15 cellular contexts compared by ENCODE assay signal in the genomic region with DNA sequence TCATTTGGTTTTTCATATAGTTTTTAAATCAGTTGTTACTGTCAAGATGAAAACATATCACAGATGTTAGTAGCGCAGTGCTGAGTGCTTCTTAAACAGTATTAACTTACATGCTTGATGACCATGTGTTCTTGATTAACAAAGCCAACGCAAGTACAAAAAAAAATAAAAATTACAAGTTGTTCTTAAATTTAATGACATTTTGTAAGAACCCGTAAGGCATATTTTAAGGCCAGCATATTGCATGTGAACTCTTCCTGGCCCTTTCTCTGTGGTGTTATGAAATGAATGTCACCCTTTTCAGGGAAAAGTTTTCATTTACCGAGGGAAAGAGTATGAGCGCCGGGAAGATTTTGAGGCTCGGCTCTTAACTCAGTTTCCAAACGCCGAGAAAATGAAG.
DNase-seq lines count a peak whose midpoint lies in the region; TF ChIP-seq lines count a peak whose summit lies in the region.
"Had no signal": no experiment of that assay in that cellular context is flagged by ENCODE, and none has a peak within 500 bp of the region (broad histone marks: within the 10 kb centered on the region; RNA-seq: fewer than 3 reads in every experiment).

No MANE protein-coding gene starts in this region.

- no peaks in the 10 kb centered on the region for H3K4me1 Mint-ChIP-seq in endothelial cell (ENCODE audit: unreplicated experiment)

- DNase-seq in AG09309 (ENCODE audit: low read depth), result peak; percentile 62
- peak; percentile 28 for DNase-seq in GM04504 (ENCODE audit: low read depth)
- no peak for DNase-seq in endothelial cell (ENCODE audit: low spot score)
- peak; percentile 21 for DNase-seq in left kidney (ENCODE audit: low read depth, low spot score)
- no peak for DNase-seq in GM20000 (ENCODE audit: low spot score)
- DNase-seq in ecto neural progenitor cell (ENCODE audit: low spot score), result no peak
- DNase-seq in iPS-NIHi11 (ENCODE audit: low spot score), result no peak
- no peak for DNase-seq in NCI-H1092 treated with DMSO at 0.1 percent for 48 hours (lab: John Stamatoyannopoulos, UW)
- DNase-seq: AML-193, COR-L47, KBM-7, NCI-H1048, NCI-H2081 treated with DMSO at 0.1 percent for 48 hours, NCI-H69, SHP77 had no signal

- TF ChIP-seq CTCF in AG09309 (IDR thresholded peaks at IDR 0.05; ENCODE audit: control insufficient read depth, insufficient read depth, low read depth, low read length, missing control alignments) (no peak), endothelial cell (IDR thresholded peaks at IDR 0.05; ENCODE audit: unreplicated experiment) (no peak), GM20000 (IDR thresholded peaks at IDR 0.05; ENCODE audit: extremely low read depth, missing control alignments) (no peak)

- H3K27me3 Mint-ChIP-seq in endothelial cell (ENCODE audit: unreplicated experiment), result peaks cover under 1% of the 10 kb centered on the region

- H3K4me3 ChIP-seq in AG09309 (ENCODE audit: control insufficient read depth, low read depth, low read length), result no peak overlapping the region

- no peaks in the 10 kb centered on the region for H3K9me3 Mint-ChIP-seq in endothelial cell (ENCODE audit: unreplicated experiment)

- peaks cover 40% of the 10 kb centered on the region for H3K36me3 Mint-ChIP-seq in endothelial cell (ENCODE audit: low read depth, unreplicated experiment)

- peak overlapping the region; percentile 51 for H3K4me3 Mint-ChIP-seq in endothelial cell (ENCODE audit: unreplicated experiment)

- H3K27ac Mint-ChIP-seq in endothelial cell (ENCODE audit: unreplicated experiment), result no peak overlapping the region

Comparison
In these comparisons a context has a peak if more than half of its experiments do, and no peak if none do; other contexts are left out.
1. DNase-seq: peak in AG09309 (single experiment), GM04504 (single experiment) and left kidney (single experiment); none in endothelial cell (single experiment), GM20000 (single experiment), ecto neural progenitor cell (single experiment), iPS-NIHi11 (single experiment) and NCI-H1092 treated with DMSO at 0.1 percent for 48 hours (single experiment).